In the genomic region with DNA sequence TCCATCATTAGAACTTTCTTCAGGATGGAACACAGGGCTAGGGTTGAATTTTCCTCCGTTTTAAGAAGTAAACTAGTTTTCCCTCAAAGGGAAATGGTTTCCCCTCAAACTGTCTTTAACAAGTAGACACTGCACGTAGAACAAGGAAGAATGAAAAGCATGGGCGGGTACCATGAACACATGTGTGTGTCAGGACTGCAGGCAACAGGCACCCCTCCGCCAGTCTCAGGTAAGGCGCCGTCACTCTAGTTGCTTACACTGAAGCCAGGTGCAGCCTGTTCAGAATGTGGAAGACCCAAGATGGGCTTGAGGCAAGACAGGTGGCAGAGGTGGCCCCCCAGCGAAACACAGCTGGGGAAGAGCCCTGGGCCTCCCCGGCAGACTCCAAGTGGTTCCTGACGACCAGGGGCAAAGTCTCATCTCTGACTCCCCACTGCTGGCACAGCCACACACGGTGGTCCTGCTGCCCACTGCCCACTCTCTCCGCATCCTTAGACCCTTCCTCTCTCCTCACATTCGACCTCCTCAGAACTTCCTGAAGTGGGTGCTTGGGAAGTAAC, we compare ENCODE assay signal across 1 cellular context.
TF ChIP-seq lines count a peak whose summit lies in the region.

No MANE protein-coding gene starts in this region.

TF ChIP-seq in HepG2, 621 proteins besides CTCF, POLR2A, EP300 and RAD21:
- TF ChIP-seq, protein P1, sequence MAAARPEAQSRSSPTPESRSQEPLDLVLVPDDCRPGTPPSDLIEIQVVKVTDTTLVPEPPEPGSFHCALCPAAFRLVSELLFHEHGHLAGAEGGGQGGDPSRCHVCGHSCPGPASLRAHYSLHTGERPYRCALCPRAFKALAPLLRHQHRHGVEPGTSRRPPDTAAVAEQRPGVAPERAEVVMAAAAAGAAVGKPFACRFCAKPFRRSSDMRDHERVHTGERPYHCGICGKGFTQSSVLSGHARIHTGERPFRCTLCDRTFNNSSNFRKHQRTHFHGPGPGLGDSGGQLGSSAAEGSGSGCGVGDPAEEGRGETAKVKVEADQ (CRISPR knock-in tag; IDR thresholded peaks at IDR 0.05; ENCODE audit: borderline replicate concordance) = no peak
- TF ChIP-seq, protein P2, sequence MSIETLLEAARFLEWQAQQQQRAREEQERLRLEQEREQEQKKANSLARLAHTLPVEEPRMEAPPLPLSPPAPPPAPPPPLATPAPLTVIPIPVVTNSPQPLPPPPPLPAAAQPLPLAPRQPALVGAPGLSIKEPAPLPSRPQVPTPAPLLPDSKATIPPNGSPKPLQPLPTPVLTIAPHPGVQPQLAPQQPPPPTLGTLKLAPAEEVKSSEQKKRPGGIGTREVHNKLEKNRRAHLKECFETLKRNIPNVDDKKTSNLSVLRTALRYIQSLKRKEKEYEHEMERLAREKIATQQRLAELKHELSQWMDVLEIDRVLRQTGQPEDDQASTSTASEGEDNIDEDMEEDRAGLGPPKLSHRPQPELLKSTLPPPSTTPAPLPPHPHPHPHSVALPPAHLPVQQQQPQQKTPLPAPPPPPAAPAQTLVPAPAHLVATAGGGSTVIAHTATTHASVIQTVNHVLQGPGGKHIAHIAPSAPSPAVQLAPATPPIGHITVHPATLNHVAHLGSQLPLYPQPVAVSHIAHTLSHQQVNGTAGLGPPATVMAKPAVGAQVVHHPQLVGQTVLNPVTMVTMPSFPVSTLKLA (IDR thresholded peaks at IDR 0.05) = peak; percentile 63
